Comparison of ENCODE assay signal across 8 cellular contexts in the genomic region with DNA sequence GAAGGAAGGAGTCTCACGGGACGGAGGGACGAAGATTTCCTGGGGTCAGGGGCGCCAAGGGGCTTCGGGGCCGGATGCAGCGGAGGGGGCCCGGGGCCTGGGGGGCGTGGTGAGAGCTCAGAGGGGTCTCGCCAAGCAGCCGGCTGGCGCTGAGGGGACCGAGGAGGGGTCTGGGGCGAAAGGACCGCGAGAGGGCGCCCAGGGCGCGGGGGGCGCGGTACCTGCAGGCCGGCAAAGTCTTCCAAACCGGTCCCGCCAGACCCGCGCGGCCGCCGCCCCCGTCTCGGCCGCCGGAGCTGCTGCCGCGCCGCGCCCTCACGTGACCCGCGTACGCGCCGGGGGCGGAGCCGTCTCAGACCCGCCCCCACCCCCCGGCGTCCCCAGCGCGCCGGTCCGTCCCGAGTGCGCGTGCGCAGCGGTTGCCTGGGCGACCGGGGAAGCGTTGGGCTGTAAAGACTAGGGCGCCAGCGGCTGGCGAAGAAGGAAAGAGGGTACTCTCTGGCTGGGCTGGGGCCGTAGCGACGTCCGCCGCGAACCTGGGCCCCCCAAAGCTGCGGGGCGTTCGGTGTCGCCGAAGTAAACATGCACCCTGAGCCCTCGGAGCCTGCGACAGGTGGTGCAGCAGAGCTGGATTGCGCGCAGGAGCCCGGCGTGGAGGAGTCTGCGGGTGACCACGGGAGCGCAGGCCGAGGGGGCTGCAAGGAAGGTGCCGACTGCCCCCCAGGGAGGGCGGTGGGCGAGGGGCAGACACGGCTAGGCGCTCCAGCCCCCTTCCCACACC. TPM values are rescaled to one million over a fixed set of nuclear protein-coding genes. Genes with fewer than 3 reads are reported as not detected.
A peak's percentile ranks its signal among the peaks of the same experiment; 100 is the strongest.
DNase-seq lines count a peak whose midpoint lies in the region; ATAC-seq, FAIRE-seq and TF ChIP-seq lines count a peak whose summit lies in the region.

DNAAF1 (plus strand) TSS at position 450 of the 781 bp plus-strand sequence; CDS start at position 583, 133 bp downstream.
HSDL1 (minus strand) TSS at position 319 of the 781 bp plus-strand sequence. CDS start 13,856 bp downstream, outside the sequence.

- H3K4me2 ChIP-seq in smooth muscle cell, result peak within 1 kb of the TSS; percentile 84

- H3F3A ChIP-seq in smooth muscle cell (ENCODE audit: low read depth), result no peaks in the 10 kb centered on the region

- H4K20me1 ChIP-seq in smooth muscle cell (ENCODE audit: low read depth), result peaks cover 28% of the 10 kb centered on the region

- peak within 1 kb of the TSS; percentile 89 to 98 (median 95) for H3K4me3 ChIP-seq in breast epithelium
- H3K4me3 ChIP-seq in smooth muscle cell, result peak within 1 kb of the TSS; percentile 69

- no peak for TF ChIP-seq POLR2A in breast epithelium (IDR thresholded peaks at IDR 0.05)

- ATAC-seq in HG02970 (IDR thresholded peaks at IDR 0.05; ENCODE audit: low FRiP score, unreplicated experiment), result peak; percentile 78

- DNase-seq in 8988T (peak; percentile 94), GM18507 (ENCODE audit: extremely low spot score, insufficient read length, low read depth) (peak; percentile 97), NCI-H2107 treated with DMSO at 0.1 percent for 48 hours (lab: John Stamatoyannopoulos, UW; ENCODE audit: unreplicated experiment) (peak; percentile 64), breast epithelium (ENCODE audit: low spot score in 2 of 2) (peak; percentile 81 to 88), inferior parietal cortex (ENCODE audit: extremely low spot score) (peak; percentile 87), smooth muscle cell (lab: John Stamatoyannopoulos, UW; ENCODE audit: unreplicated experiment) (peak; percentile 86)

- WGBS in smooth muscle cell (ENCODE audit: low lambda C conversion rate), result under 1% methylated on average over 63 of the region's 89 CpGs

- peak within 1 kb of the TSS; percentile 77 for H3K9ac ChIP-seq in smooth muscle cell (ENCODE audit: low read depth)

- H3K27me3 ChIP-seq in breast epithelium (no peaks in the 10 kb centered on the region), smooth muscle cell (ENCODE audit: low read depth) (no peaks in the 10 kb centered on the region)

- intact Hi-C loops in breast epithelium (cut with DNase I; ENCODE audit: low total_unique reads), result no loop called here

- FAIRE-seq in GM18507 (lab: Jason Lieb, UNC), result peak; percentile 83

- peak within 1 kb of the TSS; percentile 88 for H2AFZ ChIP-seq in smooth muscle cell (ENCODE audit: low read depth)

- H3K27ac ChIP-seq in VCaP, result peak within 1 kb of the TSS; percentile 67
- peak within 1 kb of the TSS; percentile 83 to 86 for H3K27ac ChIP-seq in breast epithelium
- H3K27ac ChIP-seq in smooth muscle cell (ENCODE audit: low read depth), result peak within 1 kb of the TSS; percentile 2

- H3K79me2 ChIP-seq in smooth muscle cell (ENCODE audit: low read depth), result peaks cover 26% of the 10 kb centered on the region

- TF ChIP-seq CTCF in VCaP (conservative IDR thresholded peaks at IDR 0.05) (peak; percentile 44), breast epithelium (IDR thresholded peaks at IDR 0.05) (no peak), smooth muscle cell (IDR thresholded peaks at IDR 0.05; ENCODE audit: borderline replicate concordance, insufficient read depth, poor library complexity, severe bottlenecking) (no peak)

- no peaks in the 10 kb centered on the region for H3K9me3 ChIP-seq in breast epithelium
- H3K9me3 ChIP-seq in smooth muscle cell (replicated peaks; ENCODE audit: low read depth), result no peaks in the 10 kb centered on the region

- H3K36me3 ChIP-seq in breast epithelium (no peaks in the 10 kb centered on the region), smooth muscle cell (ENCODE audit: low read depth) (no peaks in the 10 kb centered on the region)

- H3K4me1 ChIP-seq in breast epithelium, result no peaks in the 10 kb centered on the region
- H3K4me1 ChIP-seq in smooth muscle cell (ENCODE audit: low read depth), result no peaks in the 10 kb centered on the region

RNA-seq across cellular contexts. Expression of gene DNAAF1, which starts in this region (rescaled TPM):
- total RNA-seq in breast epithelium (1 to 10 TPM in 2 of 3 donors, not detected in 1; 1.2 to 9.5 TPM), smooth muscle cell (0.09 TPM in 1 of 2 replicates, not detected in the other)
- 0.06 TPM in 1 of 2 replicates, not detected in the other for polyA plus RNA-seq in smooth muscle cell

RNA-seq across cellular contexts. Expression of gene HSDL1, which starts in this region (rescaled TPM):
- total RNA-seq in breast epithelium (10 to 100 TPM; 17.0 to 25.8 (median 21.0) TPM), smooth muscle cell (27.3 and 32.6 TPM in 2 replicates)
- 15.4 and 20.4 TPM in 2 replicates for polyA plus RNA-seq in smooth muscle cell

Comparison
In these comparisons a context has a peak if more than half of its experiments do, and no peak if none do; other contexts are left out.
1. Peak in every context shown above with its lines: DNase-seq, ATAC-seq, H3K4me3 ChIP-seq and H3K27ac ChIP-seq.
2. H3K27ac ChIP-seq: peak in every context shown above with its lines; median percentile 84 in breast epithelium; 67 in VCaP; 2 in smooth muscle cell.